Comparison of ENCODE assay signal across 9 cellular contexts in genomic region chr13:73417012-73417615, GRCh38.
A peak's percentile ranks its signal among the peaks of the same experiment; 100 is the strongest.
DNase-seq lines count a peak whose midpoint lies in the region; ATAC-seq, FAIRE-seq and TF ChIP-seq lines count a peak whose summit lies in the region.
"Had no signal": no experiment of that assay in that cellular context is flagged by ENCODE, and none has a peak within 500 bp of the region (broad histone marks: within the 10 kb centered on the region; RNA-seq: fewer than 3 reads in every experiment).

No MANE protein-coding gene starts in this region.

- no TSS peak for BruUV-seq in endothelial cell of umbilical vein (replicated peaks; lab: Mats Ljungman, UMichigan)

- no peak overlapping the region for H3K9ac ChIP-seq in endothelial cell of umbilical vein (replicated peaks; ENCODE audit: extremely low read depth, insufficient read depth, low read length)

- H3K4me2 ChIP-seq in endothelial cell of umbilical vein (ENCODE audit: insufficient read depth, low read length), result no peak overlapping the region

- 88 to 89% methylated on average over 13 of the region's 13 CpGs for WGBS in upper lobe of left lung, 2 donors

- intact Hi-C loops in endothelial cell of umbilical vein (cut with micrococcal nuclease), result loop anchor here (5.0 kb wide), 1 partner anchor 575 kb away; no protein-coding TSS in a partner anchor

- H3K9me1 ChIP-seq in endothelial cell of umbilical vein (replicated peaks; ENCODE audit: control insufficient read depth, extremely low read depth, insufficient read depth, low read length), result no peaks in the 10 kb centered on the region

- dilution Hi-C loops in endothelial cell of umbilical vein (cut with MboI; ENCODE audit: extremely low pct_ligation_motif_present, low sequenced_read_pairs), result no loop called here

- no peaks in the 10 kb centered on the region for H4K20me1 ChIP-seq in endothelial cell of umbilical vein (replicated peaks; ENCODE audit: control insufficient read depth, extremely low read depth, insufficient read depth, low read length)

- H3K4me1 ChIP-seq in endothelial cell of umbilical vein (ENCODE audit: control insufficient read depth, extremely low read depth, insufficient read depth, low read length) (no peaks in the 10 kb centered on the region), upper lobe of left lung (no peaks in the 10 kb centered on the region)

- DNase-seq in AG04449 (ENCODE audit: low read depth, low spot score), result no peak
- peak; percentile 25 for DNase-seq in NCI-H146 treated with DMSO at 0.1 percent for 48 hours (lab: John Stamatoyannopoulos, UW; ENCODE audit: unreplicated experiment)
- DNase-seq in endothelial cell of umbilical vein (ENCODE audit: low read depth, low spot score), result no peak
- DNase-seq in upper lobe of left lung, result no peak
- no peak for DNase-seq in cerebellar nuclear complex (lab: John Stamatoyannopoulos, UW)
- DNase-seq in G401 (ENCODE audit: low spot score), result no peak
- DNase-seq: activated CD8-positive, alpha-beta memory T cell treated with anti-CD3 and anti-CD28 coated beads, Interleukin-2, amount 50 U/mL, for 4 hours had no signal

- FAIRE-seq in endothelial cell of umbilical vein (lab: Jason Lieb, UNC), result peak; percentile 31

- no peak overlapping the region for H3K27ac ChIP-seq in endothelial cell of umbilical vein (ENCODE audit: insufficient read depth, low read depth, low read length)
- no peak overlapping the region for H3K27ac ChIP-seq in upper lobe of left lung

- H3K4me3 ChIP-seq in AG04449 (ENCODE audit: low read depth, low read length), result no peak overlapping the region
- no peak overlapping the region for H3K4me3 ChIP-seq in endothelial cell of umbilical vein (replicated peaks in 1 of 3; ENCODE audit: insufficient read depth in 1 of 3, low read depth in 1 of 3, low read length in 3 of 3)
- H3K4me3 ChIP-seq in upper lobe of left lung, result no peak overlapping the region

- no peaks in the 10 kb centered on the region for H3K27me3 ChIP-seq in endothelial cell of umbilical vein (ENCODE audit: control insufficient read depth in 2 of 2, insufficient read depth in 2 of 2, low read length in 2 of 2)
- H3K27me3 ChIP-seq in upper lobe of left lung, result no peaks in the 10 kb centered on the region

- H3K9me3 ChIP-seq in endothelial cell of umbilical vein (replicated peaks; ENCODE audit: control insufficient read depth, insufficient read depth, low read length) (no peaks in the 10 kb centered on the region), upper lobe of left lung (no peaks in the 10 kb centered on the region)

- no peaks in the 10 kb centered on the region for H3K79me2 ChIP-seq in endothelial cell of umbilical vein (ENCODE audit: control insufficient read depth, insufficient read depth, low read length)

- H3K36me3 ChIP-seq in endothelial cell of umbilical vein (ENCODE audit: control insufficient read depth in 2 of 2, extremely low read depth in 1 of 2, insufficient read depth in 2 of 2, low read length in 2 of 2) (no peaks in the 10 kb centered on the region), upper lobe of left lung (no peaks in the 10 kb centered on the region)

- TF ChIP-seq CTCF in AG04449 (IDR thresholded peaks at IDR 0.05; ENCODE audit: insufficient read depth, low read length, missing control alignments) (peak; percentile 20), endothelial cell of umbilical vein (IDR thresholded peaks at IDR 0.05; ENCODE audit: extremely low read depth in 1 of 2, insufficient read depth in 1 of 2, low read depth in 1 of 2, low read length in 2 of 2) (no peak), upper lobe of left lung (IDR thresholded peaks at IDR 0.05) (peak in 2 of 6 experiments; percentile 5 to 11)

- POLR2A ChIA-PET in AG04449 (lab: Yijun Ruan, JAX), result interaction anchor here (1.2 kb wide), 1 partner anchor 10 kb away, joined by 4 read pairs; no protein-coding TSS in a partner anchor
- POLR2A ChIA-PET in endothelial cell of umbilical vein (lab: Charles Lee), result no interaction called here

- ATAC-seq in GM18511 (IDR thresholded peaks at IDR 0.05; ENCODE audit: unreplicated experiment), result peak; percentile 60
- ATAC-seq in HG02588 (IDR thresholded peaks at IDR 0.05; ENCODE audit: unreplicated experiment), result no peak
- no peak for ATAC-seq in upper lobe of left lung (ENCODE audit: low FRiP score in 2 of 2)

- in situ Hi-C loops in G401 (cut with HindIII; ENCODE audit: low sequenced_read_pairs), result no loop called here

- no peak overlapping the region for H2AFZ ChIP-seq in endothelial cell of umbilical vein (ENCODE audit: low read depth, low read length)

- CTCF ChIA-PET in AG04449 (lab: Yijun Ruan, JAX), result interaction anchor here (0.6 to 2.2 kb wide), 5 partner anchors 16 to 577 kb away, joined by 3 to 8 read pairs (median 3); no protein-coding TSS in a partner anchor
- CTCF ChIA-PET in endothelial cell of umbilical vein (lab: Charles Lee), result interaction anchor here (0.5 to 1.7 kb wide), 8 partner anchors 12 to 609 kb away, joined by 3 to 6 read pairs (median 3); partner anchors contain the start of gene KLF5

- TF ChIP-seq EP300 in upper lobe of left lung (IDR thresholded peaks at IDR 0.05), result no peak

- TF ChIP-seq POLR2A in endothelial cell of umbilical vein (IDR thresholded peaks at IDR 0.05; ENCODE audit: low read depth, low read length) (no peak), upper lobe of left lung (IDR thresholded peaks at IDR 0.05) (no peak)

TF ChIP-seq in endothelial cell of umbilical vein, 7 proteins besides CTCF, POLR2A, EP300 and RAD21:
- TF ChIP-seq POLR2AphosphoS5 (IDR thresholded peaks at IDR 0.05; ENCODE audit: insufficient read depth, low read depth, low read length) (no peak), FOS (IDR thresholded peaks at IDR 0.05; ENCODE audit: borderline replicate concordance, insufficient read depth, low read length) (no peak), MYC (IDR thresholded peaks at IDR 0.05; ENCODE audit: low read depth, low read length) (no peak), EZH2 (IDR thresholded peaks at IDR 0.05; ENCODE audit: borderline replicate concordance, low read depth, low read length, severe bottlenecking) (no peak), JUN (IDR thresholded peaks at IDR 0.05; ENCODE audit: borderline replicate concordance, insufficient read depth, insufficient read length, low read depth) (no peak), GATA2 (IDR thresholded peaks at IDR 0.05; ENCODE audit: insufficient read depth, insufficient read length, low read depth, low read length) (no peak), MAX (IDR thresholded peaks at IDR 0.05; ENCODE audit: insufficient read depth, insufficient read length) (no peak)
TF ChIP-seq in endothelial cell of umbilical vein: peak in this region for 0.
